7 cellular contexts compared by ENCODE assay signal in the genomic region with DNA sequence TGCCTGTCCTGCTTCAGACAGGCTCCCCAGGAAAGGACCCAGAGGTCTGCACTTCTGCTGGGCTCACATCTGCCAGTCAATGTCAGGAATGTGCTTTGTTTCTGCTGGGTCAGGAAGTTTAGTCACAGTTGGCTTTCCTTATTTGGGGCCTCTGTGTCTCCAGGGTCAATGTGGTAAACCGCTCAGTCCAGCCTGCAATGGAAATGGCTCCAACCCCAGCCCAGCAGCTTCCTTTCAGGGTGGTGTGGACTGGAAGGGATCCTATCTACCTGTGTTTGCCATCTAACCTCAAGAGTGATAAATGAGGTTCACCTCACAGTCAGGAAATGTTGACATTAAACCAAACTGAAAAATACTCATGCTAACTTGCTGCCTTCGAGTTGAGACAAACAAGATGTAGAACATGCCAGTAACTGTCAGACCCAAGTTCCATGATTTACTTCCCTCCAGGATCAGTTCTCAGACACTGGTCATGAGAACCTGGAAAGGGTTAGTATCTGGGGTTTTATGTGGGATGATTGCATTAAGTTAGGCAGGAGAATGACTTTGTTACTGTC. TPM values are rescaled to one million over a fixed set of nuclear protein-coding genes. Genes with fewer than 3 reads are reported as not detected.
DNase-seq lines count a peak whose midpoint lies in the region; ATAC-seq lines count a peak whose summit lies in the region.

No MANE protein-coding gene starts in this region.

- H3K27ac Mint-ChIP-seq in stimulated activated memory B cell treated with anti-CD40 and anti-IgM and Interleukin-4, amounts not matched to agents 10 μg/mL and 1 μg/mL and 100 μg/mL, for 72 hours, result peak overlapping the region; percentile 22

- no peak overlapping the region for H3K4me3 ChIP-seq in SJCRH30

- H3K9me3 Mint-ChIP-seq in stimulated activated memory B cell treated with anti-CD40 and anti-IgM and Interleukin-4, amounts not matched to agents 10 μg/mL and 1 μg/mL and 100 μg/mL, for 72 hours, result no peaks in the 10 kb centered on the region

- ATAC-seq in Right ventricle myocardium superior (ENCODE audit: poor library complexity) (peak; percentile 50), GM19324 (IDR thresholded peaks at IDR 0.05; ENCODE audit: low FRiP score, unreplicated experiment) (no peak)
- no peak for ATAC-seq in stimulated activated memory B cell treated with anti-CD40 and anti-IgM and Interleukin-4, amounts not matched to agents 10 μg/mL and 1 μg/mL and 100 μg/mL, for 72 hours

- H3K4me3 Mint-ChIP-seq in stimulated activated memory B cell treated with anti-CD40 and anti-IgM and Interleukin-4, amounts not matched to agents 10 μg/mL and 1 μg/mL and 100 μg/mL, for 72 hours, result no peak overlapping the region

- intact Hi-C loops in Right ventricle myocardium superior (cut with DNase I), result no loop called here

- H3K27ac ChIP-seq in SJCRH30, result no peak overlapping the region

- H3K4me1 Mint-ChIP-seq in stimulated activated memory B cell treated with anti-CD40 and anti-IgM and Interleukin-4, amounts not matched to agents 10 μg/mL and 1 μg/mL and 100 μg/mL, for 72 hours, result peaks cover 18% of the 10 kb centered on the region

- H3K36me3 ChIP-seq in SJCRH30, result peaks cover 62% of the 10 kb centered on the region

- no peaks in the 10 kb centered on the region for H3K9me3 ChIP-seq in SJCRH30 (replicated peaks)

- DNase-seq in HT1080 (ENCODE audit: low read depth) (peak; percentile 92), UCSD-AML1 (lab: John Stamatoyannopoulos, UW; ENCODE audit: unreplicated experiment) (peak; percentile 90), Right ventricle myocardium superior (no peak), cerebellar nuclear complex (lab: John Stamatoyannopoulos, UW) (no peak), SJCRH30 (no peak)

- H3K4me1 ChIP-seq in SJCRH30, result no peaks in the 10 kb centered on the region; the same call in 1 of the 2 replicates

- H3K36me3 Mint-ChIP-seq in stimulated activated memory B cell treated with anti-CD40 and anti-IgM and Interleukin-4, amounts not matched to agents 10 μg/mL and 1 μg/mL and 100 μg/mL, for 72 hours, result peaks cover 64% of the 10 kb centered on the region

- no peaks in the 10 kb centered on the region for H3K27me3 Mint-ChIP-seq in stimulated activated memory B cell treated with anti-CD40 and anti-IgM and Interleukin-4, amounts not matched to agents 10 μg/mL and 1 μg/mL and 100 μg/mL, for 72 hours

- H3K27me3 ChIP-seq in SJCRH30, result no peaks in the 10 kb centered on the region

RNA-seq across cellular contexts. Expression of gene ENO1, which starts 20.3 kb away (rescaled TPM):
- 3,632 and 3,729 TPM in 2 replicates for total RNA-seq in HT1080 (2014; rRNA removed; shearing (Covaris generic))
- 2,345 and 2,620 TPM in 2 replicates for polyA plus RNA-seq in HT1080 (2015; cell fraction: cytosol; rRNA removed)
- polyA plus RNA-seq in HT1080 (2015; cell fraction: nucleus; rRNA removed), result 3,922 and 4,106 TPM in 2 replicates
- total RNA-seq in Right ventricle myocardium superior, result 136 TPM
- total RNA-seq in SJCRH30 (2014; rRNA removed; shearing (Covaris generic)), result 2,596 and 2,758 TPM in 2 replicates

RNA-seq across cellular contexts. Expression of gene RERE, which starts 40.8 kb away (rescaled TPM):
- 9.6 and 12.4 TPM in 2 replicates for total RNA-seq in HT1080 (2014; rRNA removed; shearing (Covaris generic))
- polyA plus RNA-seq in HT1080 (2015; cell fraction: cytosol; rRNA removed), result 17.6 and 25.0 TPM in 2 replicates
- 29.7 and 30.7 TPM in 2 replicates for polyA plus RNA-seq in HT1080 (2015; cell fraction: nucleus; rRNA removed)
- 114 TPM for total RNA-seq in Right ventricle myocardium superior
- 47.4 and 58.6 TPM in 2 replicates for total RNA-seq in SJCRH30 (2014; rRNA removed; shearing (Covaris generic))

Comparison
In these comparisons a context has a peak if more than half of its experiments do, and no peak if none do; other contexts are left out.
1. DNase-seq: peak in HT1080 (single experiment) and UCSD-AML1 (single experiment); none in Right ventricle myocardium superior (single experiment), cerebellar nuclear complex (0 of 2) and SJCRH30 (0 of 2).
2. RNA of gene ENO1, which starts 20.3 kb away (total RNA-seq): 3,632 to 3,729 TPM in HT1080 and 2,596 to 2,758 TPM in SJCRH30; 136 TPM in Right ventricle myocardium superior (single experiment); every median in the first group is over 10 times any median in the second.